ENCODE assay signal across 8 cellular contexts in the genomic region with DNA sequence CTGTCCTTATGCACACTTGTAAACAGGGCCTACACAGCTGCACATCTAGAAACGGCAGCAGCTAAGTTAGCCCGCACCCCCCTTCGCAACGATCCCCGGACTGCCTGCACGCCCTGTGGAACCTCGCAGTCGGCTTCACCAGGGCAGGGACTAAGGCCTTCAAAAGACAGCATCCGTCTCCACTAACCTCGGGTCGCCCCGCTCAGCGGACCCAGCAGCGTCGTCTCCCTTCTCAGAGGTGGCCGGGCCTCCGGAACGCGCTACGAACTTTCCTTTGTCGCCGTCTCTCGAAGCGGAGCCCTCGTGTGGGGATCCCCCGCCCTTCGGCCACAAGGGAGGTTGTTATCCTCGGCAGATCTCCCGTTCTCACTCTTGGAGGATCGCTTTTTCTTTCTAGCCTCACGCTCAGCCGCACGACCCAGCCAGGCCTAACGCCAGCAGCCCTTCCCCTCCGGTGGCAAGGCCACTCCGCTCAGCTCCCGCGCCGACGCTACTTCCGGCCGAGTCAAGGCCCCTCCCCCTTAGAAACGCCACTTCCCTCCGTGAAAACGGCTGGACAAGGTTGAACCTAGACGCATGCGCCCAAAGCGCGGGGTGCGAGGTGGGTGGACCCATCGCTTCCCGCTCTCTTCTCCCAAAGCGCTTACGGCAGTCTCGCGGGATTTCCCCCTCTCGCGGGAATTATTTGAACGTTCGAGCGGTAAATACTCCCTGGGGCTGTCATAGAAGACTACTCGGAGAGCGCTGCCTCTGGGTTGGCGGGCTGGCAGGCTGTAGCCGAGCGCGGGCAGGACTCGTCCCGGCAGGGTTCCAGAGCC. TPM values are rescaled to one million over a fixed set of nuclear protein-coding genes. Genes with fewer than 3 reads are reported as not detected.
A peak's percentile ranks its signal among the peaks of the same experiment; 100 is the strongest.
DNase-seq lines count a peak whose midpoint lies in the region; ATAC-seq and TF ChIP-seq lines count a peak whose summit lies in the region.

A gene (minus strand): TSS at position 498 of the 818 bp plus-strand sequence. CDS start 6,616 bp downstream, outside the sequence.
A gene with protein sequence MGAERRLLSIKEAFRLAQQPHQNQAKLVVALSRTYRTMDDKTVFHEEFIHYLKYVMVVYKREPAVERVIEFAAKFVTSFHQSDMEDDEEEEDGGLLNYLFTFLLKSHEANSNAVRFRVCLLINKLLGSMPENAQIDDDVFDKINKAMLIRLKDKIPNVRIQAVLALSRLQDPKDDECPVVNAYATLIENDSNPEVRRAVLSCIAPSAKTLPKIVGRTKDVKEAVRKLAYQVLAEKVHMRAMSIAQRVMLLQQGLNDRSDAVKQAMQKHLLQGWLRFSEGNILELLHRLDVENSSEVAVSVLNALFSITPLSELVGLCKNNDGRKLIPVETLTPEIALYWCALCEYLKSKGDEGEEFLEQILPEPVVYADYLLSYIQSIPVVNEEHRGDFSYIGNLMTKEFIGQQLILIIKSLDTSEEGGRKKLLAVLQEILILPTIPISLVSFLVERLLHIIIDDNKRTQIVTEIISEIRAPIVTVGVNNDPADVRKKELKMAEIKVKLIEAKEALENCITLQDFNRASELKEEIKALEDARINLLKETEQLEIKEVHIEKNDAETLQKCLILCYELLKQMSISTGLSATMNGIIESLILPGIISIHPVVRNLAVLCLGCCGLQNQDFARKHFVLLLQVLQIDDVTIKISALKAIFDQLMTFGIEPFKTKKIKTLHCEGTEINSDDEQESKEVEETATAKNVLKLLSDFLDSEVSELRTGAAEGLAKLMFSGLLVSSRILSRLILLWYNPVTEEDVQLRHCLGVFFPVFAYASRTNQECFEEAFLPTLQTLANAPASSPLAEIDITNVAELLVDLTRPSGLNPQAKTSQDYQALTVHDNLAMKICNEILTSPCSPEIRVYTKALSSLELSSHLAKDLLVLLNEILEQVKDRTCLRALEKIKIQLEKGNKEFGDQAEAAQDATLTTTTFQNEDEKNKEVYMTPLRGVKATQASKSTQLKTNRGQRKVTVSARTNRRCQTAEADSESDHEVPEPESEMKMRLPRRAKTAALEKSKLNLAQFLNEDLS (plus strand): TSS at position 720 of the 818 bp plus-strand sequence. CDS start 99 bp downstream, outside the sequence.

- WGBS in thyroid gland, 2 donors: 0 to 1% methylated on average over 34 of the region's 69 CpGs

- no peaks in the 10 kb centered on the region for H3K9me3 ChIP-seq in thyroid gland

- no peaks in the 10 kb centered on the region for H3K27me3 ChIP-seq in thyroid gland

- intact Hi-C loops in head of caudate nucleus (cut with DNase I) (loop anchor here (2.0 to 10.0 kb wide), 2 partner anchors 210 to 256 kb away; a partner anchor contains a TSS), thyroid gland (cut with DNase I) (loop anchor here (10.0 kb wide), 1 partner anchor 784 kb away; no protein-coding TSS in a partner anchor)

- H3K36me3 ChIP-seq in thyroid gland: no peaks in the 10 kb centered on the region

- peak within 1 kb of the TSS; percentile 81 for H3K4me3 ChIP-seq in GM12864 (ENCODE audit: low read depth, low read length)
- peak within 1 kb of the TSS; percentile 55 to 97 (median 63) for H3K4me3 ChIP-seq in thyroid gland (replicated peaks in 1 of 3)

- DNase-seq in GM12864 (ENCODE audit: low read depth) (peak; percentile 97), NCI-H1417 (lab: John Stamatoyannopoulos, UW) (peak; percentile 99 to 100 (median 100)), SW 1271 (lab: John Stamatoyannopoulos, UW) (peak; percentile 95 to 97), head of caudate nucleus (peak; percentile 97 to 100 (median 100)), osteocyte (ENCODE audit: extremely low spot score, unreplicated experiment) (peak; percentile 100), thyroid gland (peak; percentile 99)
- peak; percentile 96 for DNase-seq in activated naive CD8-positive, alpha-beta T cell treated with anti-CD3 and anti-CD28 coated beads, Interleukin-2, amount 50 U/mL, for 16 hours (ENCODE audit: low read depth, low spot score)

- H3K36me3 Mint-ChIP-seq in osteocyte (ENCODE audit: unreplicated experiment): peaks cover 2% of the 10 kb centered on the region

- H3K9me3 Mint-ChIP-seq in osteocyte (ENCODE audit: unreplicated experiment): no peaks in the 10 kb centered on the region

- H3K27ac Mint-ChIP-seq in osteocyte (ENCODE audit: unreplicated experiment): peak within 1 kb of the TSS; percentile 100

- peak; percentile 91 for ATAC-seq in HG02759 (IDR thresholded peaks at IDR 0.05; ENCODE audit: unreplicated experiment)

- no peaks in the 10 kb centered on the region for H3K27me3 Mint-ChIP-seq in osteocyte (ENCODE audit: unreplicated experiment)

- peak in 1 of 2 donors; percentile 98 for TF ChIP-seq POLR2A in thyroid gland (IDR thresholded peaks at IDR 0.05)

- peak within 1 kb of the TSS; percentile 99 for H3K4me3 Mint-ChIP-seq in osteocyte (ENCODE audit: unreplicated experiment)

- H3K4me1 ChIP-seq in thyroid gland: peaks cover 26 to 30% of the 10 kb centered on the region in 2 donors

- TF ChIP-seq CTCF in GM12864 (IDR thresholded peaks at IDR 0.05; ENCODE audit: low read depth, low read length, missing control alignments) (no peak), osteocyte (IDR thresholded peaks at IDR 0.05) (no peak), thyroid gland (IDR thresholded peaks at IDR 0.05) (no peak)

- H3K4me1 Mint-ChIP-seq in osteocyte (ENCODE audit: unreplicated experiment): peaks cover 61% of the 10 kb centered on the region

- peak within 1 kb of the TSS; percentile 92 to 97 (median 96) for H3K27ac ChIP-seq in thyroid gland

RNA-seq across cellular contexts. Expression of the first gene that starts in this region (rescaled TPM):
- total RNA-seq in osteocyte: 50.1 and 53.0 TPM in 2 replicates
- 10 to 100 TPM; 26.2 to 79.1 (median 42.9) TPM for total RNA-seq in thyroid gland

RNA-seq across cellular contexts. Expression of the second gene that starts in this region (rescaled TPM):
- total RNA-seq in osteocyte (6.9 and 9.6 TPM in 2 replicates), thyroid gland (1 to 10 TPM in 1 of 4 donors, under 1 TPM in 2, not detected in 1; 0.56 to 1.3 (median 0.92) TPM)

Comparison
In these comparisons a context has a peak if more than half of its experiments do, and no peak if none do; other contexts are left out.
1. Peak in every context shown above with its lines: DNase-seq, ATAC-seq, H3K4me3 ChIP-seq and H3K27ac ChIP-seq.